Comparison of ENCODE assay signal across 8 cellular contexts in the genomic region with DNA sequence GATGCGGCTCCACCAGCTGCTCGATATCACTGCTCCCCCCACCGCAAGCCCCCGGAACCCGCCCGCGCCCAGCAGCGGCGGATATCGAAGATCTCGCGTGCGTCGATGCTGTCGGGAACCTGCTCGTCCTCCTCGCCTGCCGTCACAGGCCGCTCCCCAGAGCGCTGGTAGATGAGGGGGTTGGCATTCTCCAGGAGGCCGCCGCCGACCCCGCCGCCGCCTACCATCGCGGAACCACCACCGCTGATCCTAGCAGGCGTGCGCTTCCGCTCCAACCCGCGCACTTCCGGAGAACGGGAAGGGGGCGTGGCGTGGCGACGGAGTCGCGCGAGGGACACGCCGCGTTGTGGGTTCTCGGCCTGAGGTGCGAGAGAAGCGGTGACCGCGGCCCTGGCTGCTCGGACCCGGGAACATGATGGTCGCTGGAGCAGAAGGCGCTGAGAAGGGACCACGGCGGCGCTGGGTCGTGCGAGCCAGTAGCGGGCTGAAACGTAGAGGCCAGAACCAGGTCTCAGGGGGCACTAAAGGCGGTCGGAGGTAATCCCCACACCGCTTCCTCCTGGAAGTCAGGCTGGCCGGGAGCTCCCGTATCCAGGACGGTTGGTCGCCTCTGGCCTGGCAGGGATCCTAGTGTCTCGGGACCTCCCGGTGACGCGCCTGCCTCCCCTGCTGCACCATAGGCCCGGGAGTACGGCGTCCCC. TPM values are rescaled to one million over a fixed set of nuclear protein-coding genes. Genes with fewer than 3 reads are reported as not detected.
DNase-seq lines count a peak whose midpoint lies in the region; ATAC-seq, FAIRE-seq and TF ChIP-seq lines count a peak whose summit lies in the region.

CIAO2B (minus strand) TSS at position 265 of the 701 bp plus-strand sequence; CDS start at position 227, 38 bp downstream.

- peak; percentile 99 for FAIRE-seq in HTR-8/SVneo (lab: Jason Lieb, UNC)

- intact Hi-C loops in OCI-LY7 (cut with micrococcal nuclease; ENCODE audit: unreplicated experiment) (loop anchor here (5.0 kb wide), 1 partner anchor 37 kb away; no protein-coding TSS in a partner anchor), mucosa of descending colon (cut with DNase I, micrococcal nuclease) (no loop called here)

- peak within 1 kb of the TSS; percentile 34 for H3K27ac ChIP-seq in OCI-LY7 (ENCODE audit: low read depth, low read length, poor library complexity, severe bottlenecking)

- no peaks in the 10 kb centered on the region for H3K9me2 ChIP-seq in OCI-LY7 (ENCODE audit: insufficient read depth, low read length)

- DNase-seq in COLO668 (lab: John Stamatoyannopoulos, UW; ENCODE audit: unreplicated experiment) = peak; percentile 92
- DNase-seq in HTR-8/SVneo (ENCODE audit: insufficient read length, low spot score) = peak; percentile 87
- peak; percentile 88 for DNase-seq in OCI-LY7 (ENCODE audit: low spot score)
- peak; percentile 89 for DNase-seq in activated T-cell treated with anti-CD3 and anti-CD28 coated beads for 4 hours
- peak; percentile 85 for DNase-seq in epithelial cell of esophagus (ENCODE audit: low read depth)
- DNase-seq in mucosa of descending colon = peak; percentile 92 to 94 (median 94)
- DNase-seq in stimulated activated CD8-positive, alpha-beta memory T cell treated with anti-CD3 and anti-CD28 coated beads, Interleukin-4, amount 100 ng/mL, for 1 hour (ENCODE audit: low read depth in 2 of 2, low spot score in 1 of 2) = peak; percentile 73 to 76

- H3K4me2 ChIP-seq in OCI-LY7 (ENCODE audit: low read length) = peak within 1 kb of the TSS; percentile 95

- H3K36me3 ChIP-seq in OCI-LY7 (ENCODE audit: insufficient read depth, low read length) (peaks cover 8% of the 10 kb centered on the region; the same call in 1 of the 2 replicates), mucosa of descending colon (ENCODE audit: low read depth) (no peaks in the 10 kb centered on the region)

- no TSS peak for BruUV-seq in OCI-LY7 (replicated peaks; lab: Mats Ljungman, UMichigan)

- POLR2A ChIA-PET in OCI-LY7 (lab: Charles Lee) = interaction anchor here (0.6 kb wide), 1 partner anchor 10 kb away, joined by 3 read pairs; no protein-coding TSS in a partner anchor

- CTCF ChIA-PET in OCI-LY7 (lab: Charles Lee; ENCODE audit: unreplicated experiment) = no interaction called here

- ATAC-seq in GM21360 (IDR thresholded peaks at IDR 0.05; ENCODE audit: unreplicated experiment) (peak; percentile 72), mucosa of descending colon (peak; percentile 82)

- H3K9me3 ChIP-seq in OCI-LY7 (ENCODE audit: low read length) (no peaks in the 10 kb centered on the region), mucosa of descending colon (no peaks in the 10 kb centered on the region)

- peak within 1 kb of the TSS; percentile 75 for H2AFZ ChIP-seq in OCI-LY7 (ENCODE audit: low read length)

- no peak for TF ChIP-seq CTCF in OCI-LY7 (conservative IDR thresholded peaks at IDR 0.05; ENCODE audit: low read length)
- TF ChIP-seq CTCF in epithelial cell of esophagus (IDR thresholded peaks at IDR 0.05; ENCODE audit: insufficient read depth, low read depth, low read length, missing control alignments) = no peak
- TF ChIP-seq CTCF in mucosa of descending colon (IDR thresholded peaks at IDR 0.05) = no peak

- peaks cover 12% of the 10 kb centered on the region for H3K4me1 ChIP-seq in OCI-LY7 (ENCODE audit: insufficient read depth, low read length, poor library complexity, severe bottlenecking)
- H3K4me1 ChIP-seq in mucosa of descending colon (ENCODE audit: low read depth) = peaks cover 41% of the 10 kb centered on the region

- H4K20me1 ChIP-seq in OCI-LY7 (ENCODE audit: insufficient read depth, low read length) = no peaks in the 10 kb centered on the region

- H3K79me2 ChIP-seq in OCI-LY7 (ENCODE audit: insufficient read depth, low read depth, low read length) = peaks cover 7% of the 10 kb centered on the region; the same call in 1 of the 2 replicates

- H3K4me3 ChIP-seq in OCI-LY7 (ENCODE audit: low read depth, low read length, poor library complexity, severe bottlenecking) (peak within 1 kb of the TSS; percentile 88), epithelial cell of esophagus (ENCODE audit: low read length) (peak within 1 kb of the TSS; percentile 95), mucosa of descending colon (peak within 1 kb of the TSS; percentile 98)

RNA-seq across cellular contexts. Expression of gene CIAO2B, which starts in this region (rescaled TPM):
- total RNA-seq in OCI-LY7 (2014; rRNA removed; shearing (Covaris generic)) = 132 and 133 TPM in 2 replicates
- total RNA-seq in OCI-LY7 (2022) = 76.4 and 78.3 TPM in 2 replicates
- total RNA-seq in mucosa of descending colon = 10 to 100 TPM; 72.5 to 78.1 (median 76.5) TPM

Comparison
In these comparisons a context has a peak if more than half of its experiments do, and no peak if none do; other contexts are left out.
1. Peak in every context shown above with its lines: DNase-seq, ATAC-seq, H3K4me3 ChIP-seq and H3K27ac ChIP-seq.